22 cellular contexts compared by ENCODE assay signal in the genomic region with DNA sequence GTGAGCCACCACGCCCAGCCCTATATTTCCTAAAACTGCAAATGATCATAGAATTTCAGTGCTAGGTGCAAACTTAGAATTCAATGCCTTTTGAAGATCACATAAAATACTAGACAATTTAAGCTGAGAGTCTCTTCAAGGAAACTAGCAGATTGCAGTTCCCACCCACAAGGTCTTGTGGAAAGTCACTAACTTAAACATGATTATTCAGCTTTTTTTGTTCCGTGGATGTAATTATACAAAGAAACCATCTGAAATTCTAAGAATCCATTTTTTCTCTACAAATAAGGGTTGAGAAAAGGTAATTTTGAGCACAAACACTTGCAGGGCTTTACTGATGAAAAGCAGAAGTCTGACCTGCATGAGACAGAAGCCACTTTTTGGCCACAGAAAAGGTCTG. TPM values are rescaled to one million over a fixed set of nuclear protein-coding genes. Genes with fewer than 3 reads are reported as not detected.
DNase-seq lines count a peak whose midpoint lies in the region; ATAC-seq, FAIRE-seq and TF ChIP-seq lines count a peak whose summit lies in the region.
"Had no signal": no experiment of that assay in that cellular context is flagged by ENCODE, and none has a peak within 500 bp of the region (broad histone marks: within the 10 kb centered on the region; RNA-seq: fewer than 3 reads in every experiment).

No MANE protein-coding gene starts in this region.

- TF ChIP-seq POLR2A in GM12892 (IDR thresholded peaks at IDR 0.05; ENCODE audit: low read depth, low read length) (no peak), K562 (conservative IDR thresholded peaks at IDR 0.05) (no peak)

- H2AFZ ChIP-seq in OCI-LY1 (ENCODE audit: low read length) (no peak overlapping the region), K562 (ENCODE audit: low read depth, low read length) (peak overlapping the region; percentile 89)
- H2AFZ ChIP-seq: GM23248 had no signal

- TF ChIP-seq CTCF in OCI-LY1 (IDR thresholded peaks at IDR 0.05; ENCODE audit: low read length) (no peak), K562 (IDR thresholded peaks at IDR 0.05 in 2 of 3, conservative IDR thresholded peaks at IDR 0.05 in 1 of 3; ENCODE audit: insufficient read depth in 2 of 3, low read depth in 1 of 3, low read length in 3 of 3) (no peak), tibial artery (IDR thresholded peaks at IDR 0.05) (no peak), upper lobe of right lung (IDR thresholded peaks at IDR 0.05) (no peak), CD14-positive monocyte (IDR thresholded peaks at IDR 0.05) (no peak)

- H3F3A ChIP-seq in OCI-LY1 (ENCODE audit: insufficient read depth, low read length) = no peaks in the 10 kb centered on the region

- no peaks in the 10 kb centered on the region for H3K9me2 ChIP-seq in OCI-LY1 (ENCODE audit: low read depth, low read length)

- H3K27me3 ChIP-seq in OCI-LY1 (ENCODE audit: insufficient read depth, low read length) = no peaks in the 10 kb centered on the region
- H3K27me3 ChIP-seq in K562 (ENCODE audit: control insufficient read depth in 2 of 2, insufficient read depth in 2 of 2, low read length in 2 of 2) = no peaks in the 10 kb centered on the region
- H3K27me3 ChIP-seq in tibial artery = no peaks in the 10 kb centered on the region
- no peaks in the 10 kb centered on the region for H3K27me3 ChIP-seq in upper lobe of right lung

- H3K4me1 Mint-ChIP-seq in CD14-positive monocyte = no peaks in the 10 kb centered on the region

- H3K9me1 ChIP-seq in K562 (ENCODE audit: control insufficient read depth, insufficient read depth, low read length) = no peaks in the 10 kb centered on the region

- CTCF ChIA-PET in K562 (lab: Yijun Ruan, JAX; ENCODE audit: low intra/inter-chr PET ratio) = no interaction called here

- no peak overlapping the region for H3K27ac Mint-ChIP-seq in CD14-positive monocyte
- H3K27ac Mint-ChIP-seq: B cell; CD4-positive, alpha-beta T cell; CD8-positive, alpha-beta memory T cell; H9 had no signal

- DNase-seq in GM12892 (ENCODE audit: insufficient read length) = no peak
- DNase-seq in K562 (ENCODE audit: extremely low read depth in 1 of 4, low spot score in 3 of 4) = no peak
- no peak for DNase-seq in tibial artery
- DNase-seq in upper lobe of right lung = no peak
- DNase-seq in CD14-positive monocyte (ENCODE audit: low spot score) = no peak
- no peak for DNase-seq in NCI-H2081 (lab: John Stamatoyannopoulos, UW)
- DNase-seq: CD4-positive, alpha-beta T cell; CD8-positive, alpha-beta memory T cell; DMS 273 treated with DMSO at 0.1 percent for 48 hours; DMS79; EL; GDM1; GM23248; H9 had no signal

- H3K79me2 ChIP-seq in OCI-LY1 (ENCODE audit: insufficient read depth, low read length) = peaks cover 4% of the 10 kb centered on the region; the same call in 1 of the 2 replicates
- H3K79me2 ChIP-seq in K562 (ENCODE audit: control insufficient read depth, insufficient read depth, low read length) = no peaks in the 10 kb centered on the region

- peaks cover 18 to 28% (median 26%) of the 10 kb centered on the region in 3 donors for H3K27me3 Mint-ChIP-seq in CD14-positive monocyte (ENCODE audit: low read depth in 3 of 3)
- H3K27me3 Mint-ChIP-seq: B cell had no signal

- peaks cover 0 to 7% (median 0%) of the 10 kb centered on the region in 7 donors for H3K9me3 Mint-ChIP-seq in CD14-positive monocyte
- H3K9me3 Mint-ChIP-seq: CD4-positive, alpha-beta T cell; CD8-positive, alpha-beta memory T cell; H9 had no signal

- intact Hi-C loops in K562 (cut with micrococcal nuclease) (loop anchor here (10.0 kb wide), 1 partner anchor 232 kb away; no protein-coding TSS in a partner anchor), tibial artery (cut with DNase I; ENCODE audit: low total_unique reads) (loop anchor here (10.0 kb wide), 1 partner anchor 252 kb away; no protein-coding TSS in a partner anchor), upper lobe of right lung (cut with DNase I) (no loop called here), CD14-positive monocyte (cut with micrococcal nuclease) (no loop called here)

- no peaks in the 10 kb centered on the region for H3K9me3 ChIP-seq in OCI-LY1 (ENCODE audit: low read length)
- H3K9me3 ChIP-seq in K562 (replicated peaks; ENCODE audit: control insufficient read depth, insufficient read depth, low read depth, low read length) = no peaks in the 10 kb centered on the region
- no peaks in the 10 kb centered on the region for H3K9me3 ChIP-seq in tibial artery
- H3K9me3 ChIP-seq in upper lobe of right lung = no peaks in the 10 kb centered on the region
- H3K9me3 ChIP-seq: BLaER1 had no signal

- H3K4me3 Mint-ChIP-seq in CD14-positive monocyte = no peak overlapping the region
- H3K4me3 Mint-ChIP-seq: B cell; CD4-positive, alpha-beta T cell; CD8-positive, alpha-beta memory T cell; H9 had no signal

- WGBS in K562 (ENCODE audit: insufficient coverage, low coverage, missing lambda C conversion rate) = 50% methylated on average over 2 of the region's 2 CpGs

- no peak overlapping the region for H3K4me3 ChIP-seq in OCI-LY1 (ENCODE audit: low read depth, low read length, poor library complexity, severe bottlenecking)
- H3K4me3 ChIP-seq in K562 = no peak overlapping the region
- no peak overlapping the region for H3K4me3 ChIP-seq in tibial artery
- H3K4me3 ChIP-seq in upper lobe of right lung = no peak overlapping the region
- H3K4me3 ChIP-seq: BLaER1, GM12878, GM23248 had no signal

- FAIRE-seq in GM12892 (lab: Jason Lieb, UNC) (peak; percentile 30), K562 (lab: Jason Lieb, UNC) (no peak)
- FAIRE-seq: D721Med, GM12878 had no signal

- peak overlapping the region; percentile 46 for H3K27ac ChIP-seq in OCI-LY1 (ENCODE audit: low read depth, low read length, poor library complexity, severe bottlenecking)
- no peak overlapping the region for H3K27ac ChIP-seq in K562 (ENCODE audit: extremely low read depth, low read depth, low read length)
- peak overlapping the region; percentile 60 to 66 for H3K27ac ChIP-seq in tibial artery
- no peak overlapping the region for H3K27ac ChIP-seq in upper lobe of right lung
- H3K27ac ChIP-seq: BLaER1, C4-2B, GM23248 had no signal

- H4K20me1 ChIP-seq in OCI-LY1 (ENCODE audit: insufficient read depth, low read length) (no peaks in the 10 kb centered on the region), K562 (replicated peaks; ENCODE audit: control insufficient read depth, insufficient read depth, low read length) (no peaks in the 10 kb centered on the region)
- H4K20me1 ChIP-seq: BLaER1 had no signal

- no peak overlapping the region for H3K9ac ChIP-seq in OCI-LY1 (ENCODE audit: low read length)
- H3K9ac ChIP-seq in K562 (ENCODE audit: insufficient read depth in 1 of 2, low read depth in 2 of 2, low read length in 2 of 2) = no peak overlapping the region
- H3K9ac ChIP-seq: BLaER1, GM23248 had no signal

- no peak for TF ChIP-seq EP300 in K562 (IDR thresholded peaks at IDR 0.05; ENCODE audit: low read length)

- H3K4me2 ChIP-seq in OCI-LY1 (ENCODE audit: low read length) (no peak overlapping the region), K562 (ENCODE audit: insufficient read depth, low read length) (no peak overlapping the region)
- H3K4me2 ChIP-seq: BLaER1 had no signal

- in situ Hi-C loops in K562 (cut with MboI) = no loop called here

- H3K4me1 ChIP-seq in OCI-LY1 (ENCODE audit: insufficient read depth, low read length, severe bottlenecking) = peaks cover 29% of the 10 kb centered on the region
- H3K4me1 ChIP-seq in K562 (replicated peaks in 1 of 2; ENCODE audit: control insufficient read depth in 2 of 2, insufficient read depth in 2 of 2, low read length in 2 of 2) = peaks cover 11 to 12% of the 10 kb centered on the region in 2 experiments; a peak in 4 of 5 replicates
- peaks cover 0 to 64% (median 36%) of the 10 kb centered on the region in 4 donors for H3K4me1 ChIP-seq in tibial artery
- H3K4me1 ChIP-seq in upper lobe of right lung = no peaks in the 10 kb centered on the region

- ATAC-seq in K562 (no peak), upper lobe of right lung (no peak), HG02840 (IDR thresholded peaks at IDR 0.05; ENCODE audit: low FRiP score, unreplicated experiment) (no peak)
- ATAC-seq: GM12878, HCT116 had no signal

- no peaks in the 10 kb centered on the region for H3K36me3 Mint-ChIP-seq in CD14-positive monocyte
- H3K36me3 Mint-ChIP-seq: CD8-positive, alpha-beta memory T cell had no signal

- BruUV-seq in K562 (replicated peaks; lab: Mats Ljungman, UMichigan) = no TSS peak

- POLR2A ChIA-PET in K562 (lab: Yijun Ruan, JAX) = interaction anchor here (0.6 kb wide), 1 partner anchor 172 kb away, joined by 3 read pairs; no protein-coding TSS in a partner anchor

- TF ChIP-seq RAD21 in K562 (CRISPR knock-in tag; conservative IDR thresholded peaks at IDR 0.05 in 1 of 2, IDR thresholded peaks at IDR 0.05 in 1 of 2) = no peak

- H3K36me3 ChIP-seq in OCI-LY1 (ENCODE audit: insufficient read depth, low read length) (no peaks in the 10 kb centered on the region; the same call in 1 of the 2 replicates), K562 (ENCODE audit: control insufficient read depth, insufficient read depth, low read length) (no peaks in the 10 kb centered on the region), tibial artery (no peaks in the 10 kb centered on the region), upper lobe of right lung (no peaks in the 10 kb centered on the region)
- H3K36me3 ChIP-seq: BLaER1 had no signal

TF ChIP-seq in K562, 482 proteins besides CTCF, POLR2A, EP300 and RAD21 (continues in another document):
- TF ChIP-seq GTF2A2 (tag; IDR thresholded peaks at IDR 0.05) = no peak
- TF ChIP-seq MAFG (tag; conservative IDR thresholded peaks at IDR 0.05) = peak; percentile 42; the same call in 1 of the 2 replicates
- TF ChIP-seq C11orf30 (IDR thresholded peaks at IDR 0.05; ENCODE audit: low read depth) = peak; percentile 83
- no peak for TF ChIP-seq LARP7 (IDR thresholded peaks at IDR 0.05)

RNA-seq across cellular contexts. Expression of gene LHFPL2, which starts 4.5 kb away (rescaled TPM):
- 11.8 TPM for polyA plus RNA-seq in GM12892 (2012; ENCODE audit: missing spikeins)
- 9.1 and 15.2 TPM in 2 replicates for total RNA-seq in K562 (2011; cell fraction: chromatin; rRNA removed; ENCODE audit: low replicate concordance)
- 7.2 and 7.5 TPM in 2 replicates for total RNA-seq in K562 (2011; cell fraction: nucleolus; rRNA removed)
- total RNA-seq in K562 (2011; cell fraction: nucleoplasm; rRNA removed) = 8.7 and 12.7 TPM in 2 replicates
- 4.1 and 5.2 TPM in 2 replicates for total RNA-seq in K562 (2014; rRNA removed)
- total RNA-seq in K562 (2014; rRNA removed; fragmentation: Illumina TruSeq; extraction: Trizol) = 6.4 and 6.6 TPM in 2 replicates
- total RNA-seq in K562 (2015; rRNA removed; fragmentation: Illumina TruSeq; extraction: Trizol) = 5.1 and 5.2 TPM in 2 replicates
- total RNA-seq in K562 (2021) = 6.6 TPM in 2 replicates
- polyA plus RNA-seq in K562 (2011; rRNA removed) = 1.9 and 4.6 TPM in 2 replicates
- 1.6 and 3.6 TPM in 2 replicates for polyA plus RNA-seq in K562 (2011; cell fraction: cytosol; rRNA removed)
- polyA plus RNA-seq in K562 (2011; cell fraction: nucleus; rRNA removed) = 1.8 and 5.6 TPM in 2 replicates
- 3.7 and 6.0 TPM in 2 replicates for polyA plus RNA-seq in K562 (2012)
- 4.8 and 5.6 TPM in 2 replicates for polyA plus RNA-seq in K562 (2014; fragmentation: Illumina TruSeq; extraction: Trizol)
- 1 to 10 TPM; 1.0 to 1.6 TPM for polyA plus RNA-seq in K562 (2014; fragmentation: Nextera tagmentation; extraction: Ambion mirVana)
- 3.7 TPM in 2 replicates for polyA plus RNA-seq in K562 (2014; rRNA removed)
- polyA minus RNA-seq in K562 (2011; rRNA and poly(A)+ RNA removed) = 6.7 and 11.2 TPM in 2 replicates
- polyA minus RNA-seq in K562 (2011; cell fraction: cytosol; rRNA and poly(A)+ RNA removed) = 5.9 and 9.2 TPM in 2 replicates
- polyA minus RNA-seq in K562 (2011; cell fraction: nucleus; rRNA and poly(A)+ RNA removed) = 6.6 and 7.4 TPM in 2 replicates
- total RNA-seq in upper lobe of right lung = 41.0 TPM
- 10 to 100 TPM in 1 of 2 donors, 1 to 10 TPM in 1; 7.3 to 11.6 TPM for polyA plus RNA-seq in CD14-positive monocyte

Comparison
In these comparisons a context has a peak if more than half of its experiments do, and no peak if none do; other contexts are left out.
1. H3K27ac ChIP-seq: peak in OCI-LY1 (single experiment) and tibial artery (2 of 2); none in K562 (single experiment) and upper lobe of right lung (single experiment).
2. intact Hi-C loops: an anchor here in K562 (10.0 kb wide) and tibial artery (10.0 kb wide); none called in upper lobe of right lung and CD14-positive monocyte.